Comparison of ENCODE assay signal across 17 cellular contexts in the genomic region with DNA sequence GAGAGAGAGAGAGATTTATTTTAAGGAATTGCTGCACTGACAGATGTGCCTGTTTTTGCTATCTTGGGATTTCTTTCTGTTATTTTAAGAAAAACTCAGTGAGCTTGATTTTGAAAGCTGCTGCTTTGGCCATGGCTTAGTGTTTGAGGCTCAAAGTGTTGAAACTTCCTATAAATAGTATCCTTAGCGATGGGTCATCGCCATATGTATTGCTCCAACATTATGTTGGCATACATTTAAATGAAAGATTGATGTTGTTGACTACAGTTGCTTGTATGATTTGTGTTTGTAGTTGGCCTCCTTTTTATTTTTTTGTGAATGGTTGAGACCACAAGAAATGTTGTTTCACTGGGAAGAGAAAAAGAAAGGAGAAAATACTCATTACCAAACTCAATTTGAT.
"Had no signal": no experiment of that assay in that cellular context is flagged by ENCODE, and none has a peak within 500 bp of the region (broad histone marks: within the 10 kb centered on the region; RNA-seq: fewer than 3 reads in every experiment).

No MANE protein-coding gene starts in this region.

- H3K4me1 ChIP-seq: body of pancreas, upper lobe of left lung had no signal

- H3K36me3 ChIP-seq: spleen, upper lobe of left lung had no signal

- H3K9me3 Mint-ChIP-seq: activated CD4-positive, alpha-beta memory T cell treated with anti-CD3 and anti-CD28 coated beads for 36 hours; activated T-cell treated with anti-CD3 and anti-CD28 coated beads, Interleukin-2, amount 50 U/mL, for 72 hours had no signal

- H3K4me3 Mint-ChIP-seq: activated CD4-positive, alpha-beta memory T cell treated with anti-CD3 and anti-CD28 coated beads for 36 hours; activated T-cell treated with anti-CD3 and anti-CD28 coated beads, Interleukin-2, amount 50 U/mL, for 72 hours had no signal

- H3K27me3 ChIP-seq: body of pancreas, spleen, upper lobe of left lung had no signal

- H3K27ac Mint-ChIP-seq: activated CD4-positive, alpha-beta memory T cell treated with anti-CD3 and anti-CD28 coated beads for 36 hours; activated T-cell treated with anti-CD3 and anti-CD28 coated beads, Interleukin-2, amount 50 U/mL, for 72 hours had no signal

- H3K4me3 ChIP-seq: body of pancreas, lung, mucosa of descending colon, spleen, upper lobe of left lung had no signal

- H3K27ac ChIP-seq: body of pancreas, spleen, upper lobe of left lung had no signal

- ATAC-seq: activated T-cell treated with anti-CD3 and anti-CD28 coated beads, Interleukin-2, amount 50 U/mL, for 72 hours; body of pancreas; left cardiac atrium; mucosa of descending colon; naive thymus-derived CD8-positive, alpha-beta T cell; right cardiac atrium had no signal

- H3K27me3 Mint-ChIP-seq: activated CD4-positive, alpha-beta memory T cell treated with anti-CD3 and anti-CD28 coated beads for 36 hours had no signal

- H3K36me3 Mint-ChIP-seq: activated CD4-positive, alpha-beta memory T cell treated with anti-CD3 and anti-CD28 coated beads for 36 hours; naive thymus-derived CD8-positive, alpha-beta T cell had no signal

- DNase-seq: activated CD4-positive, alpha-beta memory T cell treated with anti-CD3 and anti-CD28 coated beads for 36 hours; activated CD4-positive, CD25-positive, alpha-beta regulatory T cell treated with anti-CD3 and anti-CD28 coated beads, Interleukin-2, amount 50 U/mL, for 72 hours; activated T-cell treated with anti-CD3 and anti-CD28 coated beads, Interleukin-2, amount 50 U/mL, for 72 hours; body of pancreas; central memory CD4-positive, alpha-beta T cell; cortex of kidney; effector CD8-positive, alpha-beta T cell; left cardiac atrium; mucosa of descending colon; naive thymus-derived CD8-positive, alpha-beta T cell; right cardiac atrium; spleen; stimulated activated CD4-positive, alpha-beta T cell treated with anti-CD3 and anti-CD28 coated beads, Interleukin-2, amount 100 ng/mL, for 24 hours; stimulated activated naive CD4-positive, alpha-beta T cell treated with Interleukin-2 at 50 U/mL for 16 hours; T-helper 2 cell; upper lobe of left lung had no signal

- H3K9me3 ChIP-seq: body of pancreas, mucosa of descending colon, spleen, upper lobe of left lung had no signal
